Comparison of ENCODE assay signal across 9 cellular contexts in genomic region chr4:151100517-151100916, GRCh38. TPM values are rescaled to one million over a fixed set of nuclear protein-coding genes. Genes with fewer than 3 reads are reported as not detected.
A peak's percentile ranks its signal among the peaks of the same experiment; 100 is the strongest.
DNase-seq lines count a peak whose midpoint lies in the region; ATAC-seq and TF ChIP-seq lines count a peak whose summit lies in the region.
"Had no signal": no experiment of that assay in that cellular context is flagged by ENCODE, and none has a peak within 500 bp of the region (broad histone marks: within the 10 kb centered on the region; RNA-seq: fewer than 3 reads in every experiment).

No MANE protein-coding gene starts in this region.

- peak overlapping the region; percentile 86 for H3K27ac ChIP-seq in CD4-positive, CD25-positive, alpha-beta regulatory T cell (ENCODE audit: insufficient read depth, low read length, poor library complexity, severe bottlenecking)
- peak overlapping the region; percentile 86 for H3K27ac ChIP-seq in OCI-LY1 (ENCODE audit: low read depth, low read length, poor library complexity, severe bottlenecking)

- DNase-seq in CD4-positive, CD25-positive, alpha-beta regulatory T cell: peak in 1 of 3 donors; percentile 22
- DNase-seq in neural crest cell (ENCODE audit: low read depth, low spot score): no peak
- no peak for DNase-seq in kidney glomerular epithelial cell (lab: John Stamatoyannopoulos, UW)
- no peak for DNase-seq in midbrain (lab: John Stamatoyannopoulos, UW)
- DNase-seq: posterior cingulate gyrus had no signal

- H3K4me1 Mint-ChIP-seq in CD4-positive, CD25-positive, alpha-beta regulatory T cell: peaks cover 11 to 49% (median 25%) of the 10 kb centered on the region in 4 donors
- peaks cover 32% of the 10 kb centered on the region for H3K4me1 Mint-ChIP-seq in neural crest cell

- peaks cover 17% of the 10 kb centered on the region for H3K4me1 ChIP-seq in CD4-positive, CD25-positive, alpha-beta regulatory T cell (ENCODE audit: control insufficient read depth, insufficient read depth, low read length, poor library complexity, severe bottlenecking)
- H3K4me1 ChIP-seq in OCI-LY1 (ENCODE audit: insufficient read depth, low read length, severe bottlenecking): peaks cover 32% of the 10 kb centered on the region
- H3K4me1 ChIP-seq in endocrine pancreas (ENCODE audit: control insufficient read depth, insufficient read depth, low read length): peaks cover 10% of the 10 kb centered on the region

- no peaks in the 10 kb centered on the region for H3K9me3 ChIP-seq in CD4-positive, CD25-positive, alpha-beta regulatory T cell (ENCODE audit: control insufficient read depth in 2 of 2, low read length in 2 of 2)
- H3K9me3 ChIP-seq in OCI-LY1 (ENCODE audit: low read length) (no peaks in the 10 kb centered on the region), endocrine pancreas (ENCODE audit: control insufficient read depth, low read length) (no peaks in the 10 kb centered on the region)

- no peaks in the 10 kb centered on the region for H3K27me3 Mint-ChIP-seq in CD4-positive, CD25-positive, alpha-beta regulatory T cell
- no peaks in the 10 kb centered on the region for H3K27me3 Mint-ChIP-seq in neural crest cell (ENCODE audit: low read depth)

- no peaks in the 10 kb centered on the region for H3K9me2 ChIP-seq in OCI-LY1 (ENCODE audit: low read depth, low read length)

- no peaks in the 10 kb centered on the region for H3K27me3 ChIP-seq in CD4-positive, CD25-positive, alpha-beta regulatory T cell (ENCODE audit: control insufficient read depth, insufficient read depth, low read length)
- no peaks in the 10 kb centered on the region for H3K27me3 ChIP-seq in OCI-LY1 (ENCODE audit: insufficient read depth, low read length)
- no peaks in the 10 kb centered on the region for H3K27me3 ChIP-seq in endocrine pancreas (ENCODE audit: control insufficient read depth, insufficient read depth, low read length)

- H3K9ac ChIP-seq in OCI-LY1 (ENCODE audit: low read length) (peak overlapping the region; percentile 100), endocrine pancreas (ENCODE audit: control insufficient read depth, insufficient read depth, low read length) (peak overlapping the region; percentile 100)

- H3K36me3 ChIP-seq in CD4-positive, CD25-positive, alpha-beta regulatory T cell (ENCODE audit: control insufficient read depth, insufficient read depth, low read length): peaks cover 44% of the 10 kb centered on the region
- H3K36me3 ChIP-seq in OCI-LY1 (ENCODE audit: insufficient read depth, low read length): peaks cover 58% of the 10 kb centered on the region
- peaks cover 5% of the 10 kb centered on the region for H3K36me3 ChIP-seq in endocrine pancreas (ENCODE audit: control insufficient read depth, insufficient read depth, low read length)

- peak overlapping the region; percentile 76 for H3K4me2 ChIP-seq in OCI-LY1 (ENCODE audit: low read length)

- peak overlapping the region; percentile 97 to 99 (median 99) for H3K27ac Mint-ChIP-seq in CD4-positive, CD25-positive, alpha-beta regulatory T cell
- peak overlapping the region; percentile 100 for H3K27ac Mint-ChIP-seq in neural crest cell (ENCODE audit: unreplicated experiment)

- TF ChIP-seq CTCF in OCI-LY1 (IDR thresholded peaks at IDR 0.05; ENCODE audit: low read length) (no peak), neural crest cell (conservative IDR thresholded peaks at IDR 0.05) (no peak)

- H3K4me3 Mint-ChIP-seq in CD4-positive, CD25-positive, alpha-beta regulatory T cell: peak overlapping the region; percentile 90 to 98 (median 94)
- H3K4me3 Mint-ChIP-seq in neural crest cell: peak overlapping the region; percentile 99

- H3F3A ChIP-seq in OCI-LY1 (ENCODE audit: insufficient read depth, low read length): no peaks in the 10 kb centered on the region

- H3K79me2 ChIP-seq in OCI-LY1 (ENCODE audit: insufficient read depth, low read length): peaks cover 28% of the 10 kb centered on the region

- peaks cover 0 to 1% (median 0%) of the 10 kb centered on the region in 7 donors for H3K9me3 Mint-ChIP-seq in CD4-positive, CD25-positive, alpha-beta regulatory T cell
- no peaks in the 10 kb centered on the region for H3K9me3 Mint-ChIP-seq in neural crest cell

- H2AFZ ChIP-seq in OCI-LY1 (ENCODE audit: low read length): no peak overlapping the region

- peak overlapping the region; percentile 99 for H3K4me3 ChIP-seq in CD4-positive, CD25-positive, alpha-beta regulatory T cell (ENCODE audit: low read depth, low read length)
- H3K4me3 ChIP-seq in OCI-LY1 (ENCODE audit: low read depth, low read length, poor library complexity, severe bottlenecking) (peak overlapping the region; percentile 100), endocrine pancreas (ENCODE audit: control insufficient read depth, insufficient read depth, low read length) (peak overlapping the region; percentile 100)

- H3K36me3 Mint-ChIP-seq in CD4-positive, CD25-positive, alpha-beta regulatory T cell: peaks cover 32% of the 10 kb centered on the region
- H3K36me3 Mint-ChIP-seq in neural crest cell (ENCODE audit: low read depth): peaks cover 33% of the 10 kb centered on the region

- ATAC-seq in CD4-positive, CD25-positive, alpha-beta regulatory T cell (ENCODE audit: low read depth in 2 of 2): no peak
- no peak for ATAC-seq in HG03095 (IDR thresholded peaks at IDR 0.05; ENCODE audit: unreplicated experiment)
- ATAC-seq in HG02852 (IDR thresholded peaks at IDR 0.05; ENCODE audit: unreplicated experiment): no peak

- no peaks in the 10 kb centered on the region for H4K20me1 ChIP-seq in OCI-LY1 (ENCODE audit: insufficient read depth, low read length)

RNA-seq across cellular contexts. Expression of gene RPS3A, which starts 1.1 kb away (rescaled TPM):
- 1,992 TPM for total RNA-seq in CD4-positive, CD25-positive, alpha-beta regulatory T cell
- polyA plus RNA-seq in CD4-positive, CD25-positive, alpha-beta regulatory T cell: 1,000 to 10,000 TPM; 2,295 to 5,128 (median 3,726) TPM
- 2,382 and 2,466 TPM in 2 replicates for total RNA-seq in neural crest cell
